In genomic region chr5:142363619-142363963, GRCh38 we compare ENCODE assay signal across 16 cellular contexts. TPM values are rescaled to one million over a fixed set of nuclear protein-coding genes. Genes with fewer than 3 reads are reported as not detected.
DNase-seq lines count a peak whose midpoint lies in the region; ATAC-seq, FAIRE-seq and TF ChIP-seq lines count a peak whose summit lies in the region.
"Had no signal": no experiment of that assay in that cellular context is flagged by ENCODE, and none has a peak within 500 bp of the region (broad histone marks: within the 10 kb centered on the region; RNA-seq: fewer than 3 reads in every experiment).

No MANE protein-coding gene starts in this region.

- H3K4me1 ChIP-seq in heart left ventricle: peaks cover 0 to 30% (median 21%) of the 10 kb centered on the region in 12 donors

- intact Hi-C loops in heart left ventricle (cut with DNase I): loop anchor here in 3 of 10 donors (5.0 to 10.0 kb wide), 3 partner anchors 41 to 181 kb away; no protein-coding TSS in a partner anchor
- intact Hi-C loops in Right ventricle myocardium inferior (cut with DNase I): loop anchor here (2.0 kb wide), 1 partner anchor 63 kb away; no protein-coding TSS in a partner anchor

- WGBS in heart left ventricle, 4 donors: 83 to 94% (median 87%) methylated on average over 5 of the region's 5 CpGs

- no peak for ATAC-seq in heart left ventricle
- ATAC-seq in Right ventricle myocardium inferior: no peak
- ATAC-seq in GM19328 (IDR thresholded peaks at IDR 0.05; ENCODE audit: unreplicated experiment): no peak
- ATAC-seq: effector memory CD8-positive, alpha-beta T cell had no signal

- H3K36me3 Mint-ChIP-seq in endothelial cell (ENCODE audit: low read depth, unreplicated experiment) (no peaks in the 10 kb centered on the region), mesothelial cell of epicardium (no peaks in the 10 kb centered on the region)
- H3K36me3 Mint-ChIP-seq: IgD-negative memory B cell, neural progenitor cell had no signal

- H3K9me3 Mint-ChIP-seq in endothelial cell (ENCODE audit: unreplicated experiment) (no peaks in the 10 kb centered on the region), mesothelial cell of epicardium (no peaks in the 10 kb centered on the region)
- H3K9me3 Mint-ChIP-seq: effector memory CD8-positive, alpha-beta T cell; IgD-negative memory B cell; neural progenitor cell; T-helper 1 cell treated with Interleukin-12 subunit alpha and Interleukin-12 subunit beta and Interleukin-4 antibody, amounts not matched to agents 30 μg/mL and 1 μg/mL, for 36 hours had no signal

- no peak overlapping the region for H3K4me3 ChIP-seq in heart left ventricle
- H3K4me3 ChIP-seq: neural progenitor cell had no signal

- H3K27me3 Mint-ChIP-seq in endothelial cell (ENCODE audit: unreplicated experiment): peaks cover 6% of the 10 kb centered on the region
- peaks cover 18% of the 10 kb centered on the region for H3K27me3 Mint-ChIP-seq in mesothelial cell of epicardium (ENCODE audit: low read depth)

- no peaks in the 10 kb centered on the region for H3K9me3 ChIP-seq in heart left ventricle

- H3K4me3 Mint-ChIP-seq in endothelial cell (ENCODE audit: unreplicated experiment) (no peak overlapping the region), mesothelial cell of epicardium (no peak overlapping the region)
- H3K4me3 Mint-ChIP-seq: effector memory CD8-positive, alpha-beta T cell; neural progenitor cell; T-helper 1 cell treated with Interleukin-12 subunit alpha and Interleukin-12 subunit beta and Interleukin-4 antibody, amounts not matched to agents 30 μg/mL and 1 μg/mL, for 36 hours had no signal

- DNase-seq in heart left ventricle (no peak), Right ventricle myocardium inferior (ENCODE audit: missing footprints) (no peak), endothelial cell (ENCODE audit: low spot score) (no peak), mesothelial cell of epicardium (ENCODE audit: low spot score in 2 of 2, unreplicated experiment in 2 of 2) (no peak), DMS153 (lab: John Stamatoyannopoulos, UW) (no peak), GM12891 (ENCODE audit: insufficient read length, low spot score) (no peak), NCI-H146 treated with DMSO at 0.1 percent for 48 hours (lab: John Stamatoyannopoulos, UW; ENCODE audit: unreplicated experiment) (no peak)
- DNase-seq: activated CD4-positive, alpha-beta T cell treated with anti-CD3 and anti-CD28 coated beads for 48 hours; brain microvascular endothelial cell; DMS79 treated with DMSO at 0.1 percent for 48 hours; effector memory CD8-positive, alpha-beta T cell; PC-3 had no signal

- H3K27ac Mint-ChIP-seq in endothelial cell (ENCODE audit: unreplicated experiment) (peak overlapping the region; percentile 61), mesothelial cell of epicardium (peak overlapping the region; percentile 39)
- H3K27ac Mint-ChIP-seq: IgD-negative memory B cell; T-helper 1 cell treated with Interleukin-12 subunit alpha and Interleukin-12 subunit beta and Interleukin-4 antibody, amounts not matched to agents 30 μg/mL and 1 μg/mL, for 36 hours had no signal

- H3K4me1 Mint-ChIP-seq in endothelial cell (ENCODE audit: unreplicated experiment) (peaks cover 32% of the 10 kb centered on the region), mesothelial cell of epicardium (peaks cover 26% of the 10 kb centered on the region)

- peaks cover 0 to 32% (median 0%) of the 10 kb centered on the region in 9 donors for H3K27me3 ChIP-seq in heart left ventricle
- H3K27me3 ChIP-seq: brain microvascular endothelial cell had no signal

- H3K36me3 ChIP-seq in heart left ventricle: no peaks in the 10 kb centered on the region
- H3K36me3 ChIP-seq: brain microvascular endothelial cell, neural progenitor cell had no signal

- no peak for TF ChIP-seq CTCF in heart left ventricle (IDR thresholded peaks at IDR 0.05)
- no peak for TF ChIP-seq CTCF in endothelial cell (IDR thresholded peaks at IDR 0.05; ENCODE audit: unreplicated experiment)
- no peak for TF ChIP-seq CTCF in mesothelial cell of epicardium (IDR thresholded peaks at IDR 0.05; ENCODE audit: unreplicated experiment)

- H3K27ac ChIP-seq in heart left ventricle: peak overlapping the region in 11 of 12 donors; percentile 54 to 97 (median 85)
- H3K27ac ChIP-seq: neural progenitor cell had no signal

- no peak for FAIRE-seq in GM12891 (lab: Jason Lieb, UNC)

- TF ChIP-seq POLR2A in heart left ventricle (IDR thresholded peaks at IDR 0.05): no peak
- TF ChIP-seq POLR2A in GM12891 (IDR thresholded peaks at IDR 0.05; ENCODE audit: low read depth, low read length): no peak

TF ChIP-seq in GM12891, 5 proteins besides CTCF, POLR2A, EP300 and RAD21:
- no peak for TF ChIP-seq TAF1 (IDR thresholded peaks at IDR 0.05; ENCODE audit: low read depth, low read length)

RNA-seq across cellular contexts. Expression of gene SPRY4, which starts 38.8 kb away (rescaled TPM):
- total RNA-seq in heart left ventricle (10 to 100 TPM in 5 of 9 donors, 1 to 10 TPM in 4; 4.5 to 21.3 (median 13.8) TPM), Right ventricle myocardium inferior (9.7 TPM), endothelial cell (ENCODE audit: unreplicated experiment) (74.2 TPM), mesothelial cell of epicardium (21.3 to 21.5 TPM (median 21.4 TPM) in 3 replicates)
- polyA plus RNA-seq in heart left ventricle: 1 to 10 TPM; 4.5 to 7.2 TPM
- 1.5 TPM for polyA plus RNA-seq in GM12891 (2012; ENCODE audit: low read depth, missing spikeins)
- polyA plus RNA-seq: IgD-negative memory B cell had no signal
